In the genomic region with DNA sequence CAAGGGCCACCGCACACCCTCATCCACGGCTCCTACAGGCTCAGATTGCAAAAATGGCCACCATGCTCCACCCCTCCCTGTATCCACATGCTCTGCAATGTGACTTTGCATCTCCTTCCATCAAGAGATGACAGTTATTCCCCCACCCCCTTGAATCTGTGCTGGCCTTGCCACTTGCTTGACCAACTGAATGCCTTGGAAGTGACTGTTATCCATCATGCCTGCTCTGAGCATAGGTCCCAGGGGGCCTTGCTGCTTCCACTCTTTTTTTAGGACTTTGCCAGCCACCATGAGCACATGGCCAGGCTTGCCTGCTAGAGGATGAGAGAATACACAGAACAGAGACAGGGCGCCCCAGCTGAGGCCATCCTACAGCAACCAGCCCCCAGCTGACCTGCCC, we compare ENCODE assay signal across 18 cellular contexts. TPM values are rescaled to one million over a fixed set of nuclear protein-coding genes. Genes with fewer than 3 reads are reported as not detected.
DNase-seq lines count a peak whose midpoint lies in the region; ATAC-seq, FAIRE-seq and TF ChIP-seq lines count a peak whose summit lies in the region.
"Had no signal": no experiment of that assay in that cellular context is flagged by ENCODE, and none has a peak within 500 bp of the region (broad histone marks: within the 10 kb centered on the region; RNA-seq: fewer than 3 reads in every experiment).

No MANE protein-coding gene starts in this region.

- FAIRE-seq in H1 (lab: Jason Lieb, UNC): no peak
- FAIRE-seq: G401.6 had no signal

- no peak overlapping the region for H4K8ac ChIP-seq in H1 (ENCODE audit: extremely low read depth, insufficient read depth, low read length)

- H4K20me1 ChIP-seq in H1 (replicated peaks in 1 of 2; ENCODE audit: control insufficient read depth in 1 of 2, insufficient read depth in 2 of 2, low read length in 2 of 2): peaks cover 0 to 2% of the 10 kb centered on the region in 2 experiments
- no peaks in the 10 kb centered on the region for H4K20me1 ChIP-seq in neural progenitor cell (ENCODE audit: low read depth)

- no peak for ATAC-seq in activated CD8-positive, alpha-beta T cell treated with anti-CD3 and anti-CD28 coated beads for 36 hours
- ATAC-seq: GM23338, HCT116 had no signal

- H3K4me2 ChIP-seq in H1 (ENCODE audit: insufficient read depth in 1 of 2, low read depth in 2 of 2, low read length in 2 of 2): no peak overlapping the region
- H3K4me2 ChIP-seq in neural progenitor cell: no peak overlapping the region
- H3K4me2 ChIP-seq: GM23338 had no signal

- H2BK20ac ChIP-seq in H1 (ENCODE audit: low read length): no peak overlapping the region

- peak; percentile 32 for DNase-seq in AG10803 (ENCODE audit: low read depth)
- DNase-seq in HFFc6: no peak
- no peak for DNase-seq in H1 (ENCODE audit: low read depth in 1 of 2, low spot score in 2 of 2)
- DNase-seq in neural progenitor cell (ENCODE audit: low spot score): no peak
- no peak for DNase-seq in activated CD8-positive, alpha-beta T cell treated with anti-CD3 and anti-CD28 coated beads for 36 hours
- no peak for DNase-seq in esophagus squamous epithelium (lab: John Stamatoyannopoulos, UW)
- no peak for DNase-seq in NCI-H128 (lab: John Stamatoyannopoulos, UW; ENCODE audit: unreplicated experiment)
- DNase-seq in ureter (ENCODE audit: low spot score): no peak
- DNase-seq: AML-193, COR-L47, DMS 273 treated with DMSO at 0.1 percent for 48 hours, DND-41, NCI-H1105 treated with DMSO at 0.1 percent for 48 hours, NCI-H187 treated with DMSO at 0.1 percent for 48 hours, NCI-H526 had no signal

- no peak overlapping the region for H2BK120ac ChIP-seq in H1 (replicated peaks; ENCODE audit: low read depth, low read length)

- H4K91ac ChIP-seq in H1 (replicated peaks; ENCODE audit: insufficient read length, low read length): no peak overlapping the region

- H2BK15ac ChIP-seq in H1 (ENCODE audit: low read length): no peak overlapping the region

- peaks cover 22% of the 10 kb centered on the region for H3K4me1 Mint-ChIP-seq in HFFc6 (ENCODE audit: low read depth)
- H3K4me1 Mint-ChIP-seq in neural progenitor cell: peaks cover 5% of the 10 kb centered on the region
- no peaks in the 10 kb centered on the region for H3K4me1 Mint-ChIP-seq in activated CD8-positive, alpha-beta T cell treated with anti-CD3 and anti-CD28 coated beads for 36 hours (ENCODE audit: low read depth)

- peaks cover 33% of the 10 kb centered on the region for H3K36me3 Mint-ChIP-seq in HFFc6 (ENCODE audit: low read depth)
- no peaks in the 10 kb centered on the region for H3K36me3 Mint-ChIP-seq in neural progenitor cell
- H3K36me3 Mint-ChIP-seq in activated CD8-positive, alpha-beta T cell treated with anti-CD3 and anti-CD28 coated beads for 36 hours (ENCODE audit: low read depth): peaks cover 38% of the 10 kb centered on the region

- H4K5ac ChIP-seq in H1 (ENCODE audit: insufficient read length, low read depth, low read length): peak overlapping the region; percentile 2

- H2AK5ac ChIP-seq in H1 (ENCODE audit: low read depth, low read length): no peak overlapping the region

- H3K27me3 ChIP-seq in H1 (replicated peaks in 1 of 4; ENCODE audit: control insufficient read depth in 3 of 4, extremely low read depth in 1 of 4, insufficient read depth in 3 of 4, low read length in 3 of 4) (no peaks in the 10 kb centered on the region; a peak in 1 of 7 replicates), neural progenitor cell (no peaks in the 10 kb centered on the region), esophagus squamous epithelium (no peaks in the 10 kb centered on the region)

- no peak for TF ChIP-seq RAD21 in H1 (IDR thresholded peaks at IDR 0.05 in 1 of 2, conservative IDR thresholded peaks at IDR 0.05 in 1 of 2; ENCODE audit: low read depth in 2 of 2, low read length in 2 of 2)

- H3K23ac ChIP-seq in H1 (ENCODE audit: insufficient read length): no peak overlapping the region

- H3K4me3 ChIP-seq in AG10803 (ENCODE audit: low read length) (no peak overlapping the region), H1 (ENCODE audit: extremely low read depth in 1 of 4, insufficient read depth in 2 of 4, low read depth in 3 of 4, low read length in 4 of 4) (no peak overlapping the region), neural progenitor cell (no peak overlapping the region), esophagus squamous epithelium (no peak overlapping the region)
- H3K4me3 ChIP-seq: GM23338 had no signal

- 93% methylated on average over 3 of the region's 3 CpGs; no CpG with 5 or more reads in 1 of the 2 experiments for WGBS in H1 (ENCODE audit: extremely low coverage in 1 of 2, insufficient coverage in 1 of 2, insufficient read length in 1 of 2, insufficient replicate concordance in 2 of 2, low coverage in 1 of 2, low lambda C conversion rate in 2 of 2, missing lambda C conversion rate in 1 of 2), 2 experiments
- WGBS in esophagus squamous epithelium, 2 donors: 81 to 82% methylated on average over 2 to 3 of the region's 3 CpGs

- H2BK12ac ChIP-seq in H1 (ENCODE audit: low read depth, low read length): no peak overlapping the region

- no peak for TF ChIP-seq EP300 in H1 (IDR thresholded peaks at IDR 0.05; ENCODE audit: borderline replicate concordance in 1 of 2, low read depth in 2 of 2, low read length in 2 of 2)

- intact Hi-C loops in activated CD8-positive, alpha-beta T cell treated with anti-CD3 and anti-CD28 coated beads for 36 hours (cut with micrococcal nuclease): no loop called here
- intact Hi-C loops in esophagus squamous epithelium (cut with DNase I): no loop called here

- H3K4ac ChIP-seq in H1 (replicated peaks; ENCODE audit: insufficient read length, low read depth, low read length): no peak overlapping the region

- H2AFZ ChIP-seq in H1 (ENCODE audit: low read length) (no peak overlapping the region), neural progenitor cell (replicated peaks) (no peak overlapping the region)
- H2AFZ ChIP-seq: GM23338 had no signal

- no peak overlapping the region for H3K14ac ChIP-seq in H1 (ENCODE audit: insufficient read length)

- no peak overlapping the region for H3K4me3 Mint-ChIP-seq in HFFc6
- no peak overlapping the region for H3K4me3 Mint-ChIP-seq in neural progenitor cell
- no peak overlapping the region for H3K4me3 Mint-ChIP-seq in activated CD8-positive, alpha-beta T cell treated with anti-CD3 and anti-CD28 coated beads for 36 hours
- H3K4me3 Mint-ChIP-seq: GM23338 had no signal

- H3K79me2 ChIP-seq in H1 (ENCODE audit: control insufficient read depth in 1 of 2, insufficient read depth in 2 of 2, low read length in 2 of 2): peaks cover 0 to 9% of the 10 kb centered on the region in 2 experiments; a peak in 1 of 4 replicates
- no peaks in the 10 kb centered on the region for H3K79me2 ChIP-seq in neural progenitor cell (ENCODE audit: low read depth)

- H3K18ac ChIP-seq in H1 (ENCODE audit: extremely low read depth, low read length): no peak overlapping the region; the same call in 1 of the 2 replicates

- no peaks in the 10 kb centered on the region for H3F3A ChIP-seq in neural progenitor cell (ENCODE audit: low read depth)

- H3K36me3 ChIP-seq in H1 (ENCODE audit: control insufficient read depth in 2 of 4, insufficient read depth in 4 of 4, low read length in 3 of 4): peaks cover 6 to 26% (median 21%) of the 10 kb centered on the region in 4 experiments; a peak in 7 of 8 replicates
- H3K36me3 ChIP-seq in neural progenitor cell: no peaks in the 10 kb centered on the region
- peaks cover 0 to 13% (median 0%) of the 10 kb centered on the region in 3 donors for H3K36me3 ChIP-seq in esophagus squamous epithelium

- peaks cover 9% of the 10 kb centered on the region for H3K27me3 Mint-ChIP-seq in HFFc6 (ENCODE audit: insufficient read depth)
- peaks cover 2% of the 10 kb centered on the region for H3K27me3 Mint-ChIP-seq in neural progenitor cell (ENCODE audit: insufficient read depth, low read depth)
- H3K27me3 Mint-ChIP-seq in activated CD8-positive, alpha-beta T cell treated with anti-CD3 and anti-CD28 coated beads for 36 hours: no peaks in the 10 kb centered on the region

- no peak overlapping the region for H3K56ac ChIP-seq in H1 (replicated peaks; ENCODE audit: insufficient read length, low read depth, low read length)

- CTCF ChIA-PET in H1 (lab: Charles Lee; ENCODE audit: partially characterized antibody): interaction anchor here (0.9 to 6.8 kb wide), 7 partner anchors 10 to 286 kb away, joined by 3 to 95 read pairs (median 3); partner anchors contain the start of gene HAPLN3
- CTCF ChIA-PET in activated CD8-positive, alpha-beta T cell treated with anti-CD3 and anti-CD28 coated beads for 36 hours (lab: Charles Lee): interaction anchor here (1.6 kb wide), 1 partner anchor 10 kb away, joined by 3 read pairs; no protein-coding TSS in a partner anchor

- H3K9me3 ChIP-seq in H1 (ENCODE audit: insufficient read depth in 2 of 2, low read depth in 1 of 2, low read length in 1 of 2) (no peaks in the 10 kb centered on the region), neural progenitor cell (ENCODE audit: low read depth) (no peaks in the 10 kb centered on the region), esophagus squamous epithelium (no peaks in the 10 kb centered on the region)

- H3K4me1 ChIP-seq in H1 (replicated peaks in 1 of 4; ENCODE audit: control insufficient read depth in 3 of 4, insufficient read depth in 4 of 4, low read length in 3 of 4) (peaks cover 0 to 12% (median 5%) of the 10 kb centered on the region in 4 experiments; a peak in 5 of 7 replicates), neural progenitor cell (peaks cover 3% of the 10 kb centered on the region), esophagus squamous epithelium (no peaks in the 10 kb centered on the region)

- TF ChIP-seq POLR2A in H1 (IDR thresholded peaks at IDR 0.05; ENCODE audit: control extremely low read depth in 1 of 2, low read depth in 2 of 2, low read length in 2 of 2) (no peak), esophagus squamous epithelium (IDR thresholded peaks at IDR 0.05) (no peak)

- POLR2A ChIA-PET in H1 (lab: Charles Lee; ENCODE audit: partially characterized antibody): interaction anchor here (1.1 to 22.7 kb wide), 4 partner anchors 9 to 112 kb away, joined by 5 to 361 read pairs (median 86); partner anchors contain the start of genes HAPLN3 and MFGE8
- POLR2A ChIA-PET in activated CD8-positive, alpha-beta T cell treated with anti-CD3 and anti-CD28 coated beads for 36 hours (lab: Charles Lee): no interaction called here

- H3K27ac ChIP-seq in H1 (ENCODE audit: low read depth, low read length) (no peak overlapping the region), neural progenitor cell (no peak overlapping the region), esophagus squamous epithelium (no peak overlapping the region)

- 0 out of 2 replicates have a peak, but pooled peaks cover 2% of the 10 kb centered on the region for H3K23me2 ChIP-seq in H1 (ENCODE audit: low read depth, low read length)

- TF ChIP-seq CTCF in AG10803 (conservative IDR thresholded peaks at IDR 0.05; ENCODE audit: low read length): no peak
- no peak for TF ChIP-seq CTCF in HFFc6 (IDR thresholded peaks at IDR 0.05)
- no peak for TF ChIP-seq CTCF in H1 (IDR thresholded peaks at IDR 0.05; ENCODE audit: control extremely low read depth in 1 of 3, insufficient read depth in 1 of 3, low read depth in 1 of 3, low read length in 3 of 3)
- TF ChIP-seq CTCF in neural progenitor cell (IDR thresholded peaks at IDR 0.05): no peak
- no peak for TF ChIP-seq CTCF in activated CD8-positive, alpha-beta T cell treated with anti-CD3 and anti-CD28 coated beads for 36 hours (IDR thresholded peaks at IDR 0.05)
- TF ChIP-seq CTCF in esophagus squamous epithelium (IDR thresholded peaks at IDR 0.05): no peak

- H3K9ac ChIP-seq in H1 (replicated peaks in 1 of 4; ENCODE audit: extremely low read depth in 1 of 4, low read depth in 3 of 4, low read length in 3 of 4) (no peak overlapping the region), neural progenitor cell (no peak overlapping the region)

- no peaks in the 10 kb centered on the region for H3K9me3 Mint-ChIP-seq in HFFc6
- H3K9me3 Mint-ChIP-seq in neural progenitor cell: no peaks in the 10 kb centered on the region
- no peaks in the 10 kb centered on the region for H3K9me3 Mint-ChIP-seq in activated CD8-positive, alpha-beta T cell treated with anti-CD3 and anti-CD28 coated beads for 36 hours
- H3K9me3 Mint-ChIP-seq: GM23338 had no signal

- peak overlapping the region; percentile 49; the same call in 1 of the 2 replicates for H3K27ac Mint-ChIP-seq in HFFc6
- peak overlapping the region; percentile 60 for H3K27ac Mint-ChIP-seq in neural progenitor cell
- H3K27ac Mint-ChIP-seq in activated CD8-positive, alpha-beta T cell treated with anti-CD3 and anti-CD28 coated beads for 36 hours: no peak overlapping the region
- H3K27ac Mint-ChIP-seq: GM23338 had no signal

- no peaks in the 10 kb centered on the region for H3K79me1 ChIP-seq in H1 (ENCODE audit: low read depth, low read length)

- H2BK5ac ChIP-seq in H1 (ENCODE audit: low read depth, low read length): no peak overlapping the region

RNA-seq across cellular contexts. Expression of gene HAPLN3, which starts 13.6 kb away (rescaled TPM):
- 10 to 100 TPM in 5 of 6 experiments, 1 to 10 TPM in 1; 7.8 to 17.1 (median 16.5) TPM for total RNA-seq in HFFc6 (2021; fragmentation: NEBNext Ultra II Directional; extraction: Animal tissue kit (Norgen Biotek cat#: 25700))
- 76.2 and 80.9 TPM in 2 replicates for total RNA-seq in H1 (2021; fragmentation: NEBNext Ultra II Directional; extraction: Animal tissue kit (Norgen Biotek cat#: 25700))
- 79.7 and 115 TPM in 2 replicates for polyA plus RNA-seq in H1 (2011; rRNA removed)
- polyA plus RNA-seq in H1 (2011; cell fraction: cytosol; rRNA removed): 102 TPM
- 143 TPM for polyA plus RNA-seq in H1 (2011; cell fraction: nucleus; rRNA removed)
- 49.1 to 81.6 TPM (median 72.4 TPM) in 4 replicates for polyA plus RNA-seq in H1 (2012, experiment 1 of 2)
- polyA plus RNA-seq in H1 (2012, experiment 2 of 2): 68.3 TPM
- polyA plus RNA-seq in H1 (2013, experiment 1 of 2): 61.1 TPM
- polyA plus RNA-seq in H1 (2013, experiment 2 of 2): 63.9 TPM
- polyA minus RNA-seq in H1 (2011; rRNA and poly(A)+ RNA removed): 17.3 and 31.2 TPM in 2 replicates
- 40.7 TPM for polyA minus RNA-seq in H1 (2011; cell fraction: cytosol; rRNA and poly(A)+ RNA removed)
- polyA minus RNA-seq in H1 (2011; cell fraction: nucleus; rRNA and poly(A)+ RNA removed): 26.8 TPM
- total RNA-seq in neural progenitor cell (ENCODE audit: low replicate concordance) (2.7 and 9.5 TPM in 2 replicates), esophagus squamous epithelium (1 to 10 TPM; 3.1 to 9.4 (median 7.8) TPM), ureter (8.5 TPM)
- total RNA-seq in activated CD8-positive, alpha-beta T cell treated with anti-CD3 and anti-CD28 coated beads for 36 hours: 10 to 100 TPM; 63.2 to 69.5 TPM

RNA-seq across cellular contexts. Expression of gene MFGE8, which starts 31.4 kb away (rescaled TPM):
- total RNA-seq in HFFc6 (2021; fragmentation: NEBNext Ultra II Directional; extraction: Animal tissue kit (Norgen Biotek cat#: 25700)): 100 to 1,000 TPM; 769 to 963 (median 885) TPM
- 1,211 and 1,237 TPM in 2 replicates for total RNA-seq in H1 (2021; fragmentation: NEBNext Ultra II Directional; extraction: Animal tissue kit (Norgen Biotek cat#: 25700))
- 2,117 and 2,643 TPM in 2 replicates for polyA plus RNA-seq in H1 (2011; rRNA removed)
- 1,895 TPM for polyA plus RNA-seq in H1 (2011; cell fraction: cytosol; rRNA removed)
- polyA plus RNA-seq in H1 (2011; cell fraction: nucleus; rRNA removed): 4,441 TPM
- 1,613 to 2,038 TPM (median 1,926 TPM) in 4 replicates for polyA plus RNA-seq in H1 (2012, experiment 1 of 2)
- 1,448 TPM for polyA plus RNA-seq in H1 (2012, experiment 2 of 2)
- polyA plus RNA-seq in H1 (2013, experiment 1 of 2): 955 TPM
- 930 TPM for polyA plus RNA-seq in H1 (2013, experiment 2 of 2)
- polyA minus RNA-seq in H1 (2011; rRNA and poly(A)+ RNA removed): 1,165 and 1,269 TPM in 2 replicates
- polyA minus RNA-seq in H1 (2011; cell fraction: cytosol; rRNA and poly(A)+ RNA removed): 1,023 TPM
- polyA minus RNA-seq in H1 (2011; cell fraction: nucleus; rRNA and poly(A)+ RNA removed): 1,091 TPM
- total RNA-seq in neural progenitor cell (ENCODE audit: low replicate concordance) (92.6 and 124 TPM in 2 replicates), esophagus squamous epithelium (100 to 1,000 TPM in 2 of 4 donors, 10 to 100 TPM in 2; 50.7 to 186 (median 81.7) TPM), ureter (165 TPM)
- 10 to 100 TPM; 29.0 to 34.0 TPM for total RNA-seq in activated CD8-positive, alpha-beta T cell treated with anti-CD3 and anti-CD28 coated beads for 36 hours
